In genomic region chr5:78541058-78541624, GRCh38 we compare ENCODE assay signal across 14 cellular contexts.
DNase-seq lines count a peak whose midpoint lies in the region; ATAC-seq and TF ChIP-seq lines count a peak whose summit lies in the region.
"Had no signal": no experiment of that assay in that cellular context is flagged by ENCODE, and none has a peak within 500 bp of the region (broad histone marks: within the 10 kb centered on the region; RNA-seq: fewer than 3 reads in every experiment).

No MANE protein-coding gene starts in this region.

- H3K4me2 ChIP-seq in SK-N-SH, result peak overlapping the region; percentile 55

- H3K9me3 ChIP-seq in SK-N-SH, result no peaks in the 10 kb centered on the region
- no peaks in the 10 kb centered on the region for H3K9me3 ChIP-seq in mucosa of rectum (ENCODE audit: control insufficient read depth in 2 of 2, low read length in 2 of 2)
- no peaks in the 10 kb centered on the region for H3K9me3 ChIP-seq in tibial artery
- H3K9me3 ChIP-seq in thyroid gland, result no peaks in the 10 kb centered on the region

- TF ChIP-seq POLR2A in thyroid gland (IDR thresholded peaks at IDR 0.05), result no peak

- H3K79me2 ChIP-seq in SK-N-SH (ENCODE audit: insufficient read depth), result peaks cover 100% of the 10 kb centered on the region

- no peak; the same call in 2 of the 3 replicates for ATAC-seq in SK-N-SH treated with all-trans-retinoic acid at 6 μM for 48 hours
- ATAC-seq in stimulated activated naive CD8-positive, alpha-beta T cell treated with anti-CD3 and anti-CD28 coated beads, Interleukin-15, amount 100 ng/mL, for 72 hours, result no peak
- no peak for ATAC-seq in activated CD4-positive, CD25-positive, alpha-beta regulatory T cell treated with anti-CD3 and anti-CD28 coated beads, Interleukin-2, amount 50 U/mL, for 24 hours
- ATAC-seq: activated CD4-positive, alpha-beta T cell treated with anti-CD3 and anti-CD28 coated beads for 36 hours had no signal

- H3K9ac ChIP-seq in SK-N-SH (peak overlapping the region; percentile 43; the same call in 1 of the 2 replicates), mucosa of rectum (ENCODE audit: low read depth in 1 of 2, low read length in 2 of 2) (no peak overlapping the region)

- H3K36me3 ChIP-seq in SK-N-SH (replicated peaks in 1 of 2; ENCODE audit: control insufficient read depth in 1 of 2, insufficient read depth in 2 of 2, low read length in 1 of 2) (peaks cover 0 to 5% of the 10 kb centered on the region in 2 experiments), mucosa of rectum (ENCODE audit: control insufficient read depth in 2 of 2, insufficient read depth in 2 of 2, low read length in 2 of 2) (peaks cover 0 to 4% of the 10 kb centered on the region in 2 donors), tibial artery (no peaks in the 10 kb centered on the region), thyroid gland (no peaks in the 10 kb centered on the region)

- no peak overlapping the region for H3K4me3 ChIP-seq in SK-N-SH (ENCODE audit: low read depth in 2 of 2, low read length in 1 of 2)
- no peak overlapping the region for H3K4me3 ChIP-seq in mucosa of rectum (ENCODE audit: low read length in 2 of 2)
- H3K4me3 ChIP-seq in tibial artery, result no peak overlapping the region
- H3K4me3 ChIP-seq in thyroid gland (replicated peaks in 1 of 3), result no peak overlapping the region

- TF ChIP-seq EP300 in SK-N-SH (IDR thresholded peaks at IDR 0.05; ENCODE audit: borderline replicate concordance in 1 of 2, low read depth in 1 of 2, low read length in 1 of 2), result no peak

- CTCF ChIA-PET in SK-N-SH (lab: Yijun Ruan, JAX), result interaction anchor here (1.0 to 1.5 kb wide), 6 partner anchors 10 to 379 kb away, joined by 3 to 4 read pairs (median 3); partner anchors contain the start of gene LHFPL2

- H3K9me3 Mint-ChIP-seq in stimulated activated naive CD8-positive, alpha-beta T cell treated with anti-CD3 and anti-CD28 coated beads, Interleukin-15, amount 100 ng/mL, for 72 hours, result no peaks in the 10 kb centered on the region
- H3K9me3 Mint-ChIP-seq: activated naive CD8-positive, alpha-beta T cell treated with anti-CD3 and anti-CD28 coated beads for 36 hours; HFFc6; memory B cell had no signal

- peaks cover 3% of the 10 kb centered on the region for H3F3A ChIP-seq in SK-N-SH (replicated peaks; ENCODE audit: insufficient read depth)

- DNase-seq in SK-N-SH (no peak), tibial artery (no peak), thyroid gland (no peak)
- DNase-seq in stimulated activated naive CD8-positive, alpha-beta T cell treated with anti-CD3 and anti-CD28 coated beads, Interleukin-15, amount 100 ng/mL, for 72 hours, result no peak
- DNase-seq: 8988T; activated CD4-positive, alpha-beta T cell treated with anti-CD3 and anti-CD28 coated beads for 36 hours; activated naive CD8-positive, alpha-beta T cell treated with anti-CD3 and anti-CD28 coated beads for 36 hours; CD4-positive, alpha-beta memory T cell; HFFc6 had no signal

- POLR2A ChIA-PET in SK-N-SH (lab: Yijun Ruan, JAX), result no interaction called here

- H3K27ac ChIP-seq in SK-N-SH (ENCODE audit: low read depth in 2 of 2, low read length in 1 of 2), result peak overlapping the region in 1 of 2 experiments; percentile 74; a peak in 3 of 4 replicates
- H3K27ac ChIP-seq in cingulate gyrus (ENCODE audit: low read depth, low read length), result peak overlapping the region; percentile 5
- peak overlapping the region; percentile 30 to 40 for H3K27ac ChIP-seq in mucosa of rectum (ENCODE audit: low read depth in 2 of 2, low read length in 2 of 2)
- H3K27ac ChIP-seq in tibial artery, result peak overlapping the region; percentile 26 to 32
- no peak overlapping the region for H3K27ac ChIP-seq in thyroid gland

- TF ChIP-seq RAD21 in SK-N-SH (IDR thresholded peaks at IDR 0.05; ENCODE audit: low read length), result no peak

- no peak overlapping the region for H3K4me3 Mint-ChIP-seq in stimulated activated naive CD8-positive, alpha-beta T cell treated with anti-CD3 and anti-CD28 coated beads, Interleukin-15, amount 100 ng/mL, for 72 hours
- H3K4me3 Mint-ChIP-seq: activated CD4-positive, alpha-beta T cell treated with anti-CD3 and anti-CD28 coated beads for 36 hours; activated naive CD8-positive, alpha-beta T cell treated with anti-CD3 and anti-CD28 coated beads for 36 hours; CD4-positive, alpha-beta memory T cell; HFFc6; memory B cell had no signal

- no peak overlapping the region for H2AFZ ChIP-seq in SK-N-SH (ENCODE audit: low read depth)

- intact Hi-C loops in tibial artery (cut with DNase I; ENCODE audit: low total_unique reads) (no loop called here), thyroid gland (cut with DNase I) (no loop called here)

- H3K4me1 ChIP-seq in SK-N-SH (ENCODE audit: control insufficient read depth in 1 of 2, insufficient read depth in 2 of 2, low read depth in 1 of 2, low read length in 1 of 2), result peaks cover 10 to 17% of the 10 kb centered on the region in 2 experiments; a peak in 3 of 4 replicates
- peaks cover 2 to 3% of the 10 kb centered on the region in 2 donors for H3K4me1 ChIP-seq in mucosa of rectum (ENCODE audit: control insufficient read depth in 2 of 2, insufficient read depth in 2 of 2, low read length in 2 of 2)
- H3K4me1 ChIP-seq in tibial artery, result peaks cover 0 to 60% (median 25%) of the 10 kb centered on the region in 4 donors
- H3K4me1 ChIP-seq in thyroid gland, result peaks cover 10 to 24% of the 10 kb centered on the region in 2 donors

- peak overlapping the region in 1 of 2 donors; percentile 10 for H3K27ac Mint-ChIP-seq in stimulated activated naive CD8-positive, alpha-beta T cell treated with anti-CD3 and anti-CD28 coated beads, Interleukin-15, amount 100 ng/mL, for 72 hours
- H3K27ac Mint-ChIP-seq: activated CD4-positive, alpha-beta T cell treated with anti-CD3 and anti-CD28 coated beads for 36 hours; activated naive CD8-positive, alpha-beta T cell treated with anti-CD3 and anti-CD28 coated beads for 36 hours; CD4-positive, alpha-beta memory T cell; HFFc6; memory B cell had no signal

- 82% methylated on average over 10 of the region's 10 CpGs for whole genome bisulfite sequencing in SK-N-SH (ENCODE audit: low lambda C conversion rate)
- 92 to 93% methylated on average over 10 of the region's 10 CpGs for WGBS in thyroid gland, 2 donors

- H4K20me1 ChIP-seq in SK-N-SH (ENCODE audit: insufficient read depth), result no peaks in the 10 kb centered on the region

- no peaks in the 10 kb centered on the region for H3K4me1 Mint-ChIP-seq in stimulated activated naive CD8-positive, alpha-beta T cell treated with anti-CD3 and anti-CD28 coated beads, Interleukin-15, amount 100 ng/mL, for 72 hours
- H3K4me1 Mint-ChIP-seq: activated CD4-positive, alpha-beta T cell treated with anti-CD3 and anti-CD28 coated beads for 36 hours; activated naive CD8-positive, alpha-beta T cell treated with anti-CD3 and anti-CD28 coated beads for 36 hours had no signal

- no peaks in the 10 kb centered on the region for H3K27me3 ChIP-seq in SK-N-SH (ENCODE audit: insufficient read depth)
- H3K27me3 ChIP-seq in mucosa of rectum (ENCODE audit: control insufficient read depth in 2 of 2, insufficient read depth in 2 of 2, low read length in 2 of 2), result no peaks in the 10 kb centered on the region
- H3K27me3 ChIP-seq in tibial artery, result no peaks in the 10 kb centered on the region
- no peaks in the 10 kb centered on the region for H3K27me3 ChIP-seq in thyroid gland

- H3K9me2 ChIP-seq in SK-N-SH, result no peaks in the 10 kb centered on the region

- TF ChIP-seq CTCF in SK-N-SH (IDR thresholded peaks at IDR 0.05) (no peak), tibial artery (IDR thresholded peaks at IDR 0.05) (no peak), thyroid gland (IDR thresholded peaks at IDR 0.05) (no peak)

- H3K27me3 Mint-ChIP-seq in stimulated activated naive CD8-positive, alpha-beta T cell treated with anti-CD3 and anti-CD28 coated beads, Interleukin-15, amount 100 ng/mL, for 72 hours, result peaks cover 9% of the 10 kb centered on the region
- H3K27me3 Mint-ChIP-seq: activated CD4-positive, alpha-beta T cell treated with anti-CD3 and anti-CD28 coated beads for 36 hours; activated naive CD8-positive, alpha-beta T cell treated with anti-CD3 and anti-CD28 coated beads for 36 hours; memory B cell had no signal

TF ChIP-seq in SK-N-SH, 30 proteins besides CTCF, POLR2A, EP300 and RAD21:
- TF ChIP-seq MAX (IDR thresholded peaks at IDR 0.05; ENCODE audit: low read depth) (no peak), PBX3 (IDR thresholded peaks at IDR 0.05) (peak; percentile 70)

TF ChIP-seq in SK-N-SH treated with all-trans-retinoic acid at 6 μM for 48 hours, 23 proteins besides CTCF, POLR2A, EP300 and RAD21 (continues in another document):
- TF ChIP-seq RARB (CRISPR knock-in tag; IDR thresholded peaks at IDR 0.05), result no peak
- TF ChIP-seq ZNF8 (CRISPR knock-in tag; IDR thresholded peaks at IDR 0.05), result no peak
- TF ChIP-seq TCF4 (CRISPR knock-in tag; IDR thresholded peaks at IDR 0.05; ENCODE audit: borderline replicate concordance), result no peak
- TF ChIP-seq ZNF70 (CRISPR knock-in tag; IDR thresholded peaks at IDR 0.05), result no peak
- TF ChIP-seq CREB5 (CRISPR knock-in tag; IDR thresholded peaks at IDR 0.05; ENCODE audit: low read depth), result no peak
- no peak for TF ChIP-seq ISL1 (CRISPR knock-in tag; IDR thresholded peaks at IDR 0.05)
- TF ChIP-seq PPARA (CRISPR knock-in tag; IDR thresholded peaks at IDR 0.05; ENCODE audit: borderline replicate concordance), result no peak
- TF ChIP-seq ZFP30 (CRISPR knock-in tag; IDR thresholded peaks at IDR 0.05), result no peak
- TF ChIP-seq CSRNP3 (CRISPR knock-in tag; IDR thresholded peaks at IDR 0.05), result no peak
- no peak for TF ChIP-seq CSDC2 (CRISPR knock-in tag; IDR thresholded peaks at IDR 0.05)

Comparison
In these comparisons a context has a peak if more than half of its experiments do, and no peak if none do; other contexts are left out.
1. H3K27ac ChIP-seq: peak in cingulate gyrus (single experiment), mucosa of rectum (2 of 2) and tibial artery (2 of 2); none in thyroid gland (0 of 3).